Comparison of ENCODE assay signal across 10 cellular contexts in genomic region chr17:44663095-44663494, GRCh38. TPM values are rescaled to one million over a fixed set of nuclear protein-coding genes. Genes with fewer than 3 reads are reported as not detected.
"Had no signal": no experiment of that assay in that cellular context is flagged by ENCODE, and none has a peak within 500 bp of the region (broad histone marks: within the 10 kb centered on the region; RNA-seq: fewer than 3 reads in every experiment).

No MANE protein-coding gene starts in this region.

- H3K9ac ChIP-seq: KMS-11 had no signal

- H3K27ac ChIP-seq: HL-60, KMS-11 had no signal

- FAIRE-seq: HTR-8/SVneo had no signal

- H3K4me3 ChIP-seq: K562 had no signal

- H3K4me2 ChIP-seq: KMS-11 had no signal

- ATAC-seq: K562 had no signal

- DNase-seq: IMR-90, Karpas-422, Kasumi-1, KBM-7, KG1 had no signal

RNA-seq across cellular contexts. Expression of gene MEIOC, which starts 6.8 kb away (rescaled TPM):
- total RNA-seq: HT-29 had no signal
